17 cellular contexts compared by ENCODE assay signal in the genomic region with DNA sequence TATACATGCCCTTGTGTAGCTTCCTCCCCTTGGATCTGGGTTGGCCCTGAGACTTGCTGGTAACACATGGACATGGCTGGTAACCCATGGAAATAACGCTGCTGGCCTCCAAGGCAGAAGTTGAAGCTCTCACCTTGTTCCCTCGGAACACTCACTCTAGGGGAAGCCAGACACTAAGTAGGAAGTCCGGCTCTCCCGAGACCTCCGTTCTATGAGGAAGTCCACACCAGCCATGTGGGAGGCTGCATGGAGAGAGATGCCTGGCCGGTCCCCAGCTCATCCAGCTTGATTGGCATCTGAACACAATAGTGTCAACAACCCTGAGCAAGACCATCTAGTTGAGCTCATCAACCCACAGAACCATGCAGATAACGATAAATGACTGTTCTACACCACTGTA. TPM values are rescaled to one million over a fixed set of nuclear protein-coding genes. Genes with fewer than 3 reads are reported as not detected.
A peak's percentile ranks its signal among the peaks of the same experiment; 100 is the strongest.
DNase-seq lines count a peak whose midpoint lies in the region; ATAC-seq, FAIRE-seq and TF ChIP-seq lines count a peak whose summit lies in the region.
"Had no signal": no experiment of that assay in that cellular context is flagged by ENCODE, and none has a peak within 500 bp of the region (broad histone marks: within the 10 kb centered on the region; RNA-seq: fewer than 3 reads in every experiment).

No MANE protein-coding gene starts in this region.

- H3K9me3 ChIP-seq in H1 (ENCODE audit: insufficient read depth in 2 of 2, low read depth in 1 of 2, low read length in 1 of 2): no peaks in the 10 kb centered on the region
- no peaks in the 10 kb centered on the region for H3K9me3 ChIP-seq in upper lobe of right lung
- H3K9me3 ChIP-seq: A549, BE2C, Caco-2 had no signal

- no peak overlapping the region for H2BK5ac ChIP-seq in H1 (ENCODE audit: low read depth, low read length)

- no peaks in the 10 kb centered on the region for H3K36me3 Mint-ChIP-seq in activated CD4-positive, alpha-beta T cell treated with anti-CD3 and anti-CD28 coated beads, Interleukin-2, amount 10 ng/mL, durations not matched to agents 24 days and 14 days (ENCODE audit: low read depth)
- H3K36me3 Mint-ChIP-seq: CD8-positive, alpha-beta T cell had no signal

- no peak overlapping the region for H4K8ac ChIP-seq in H1 (ENCODE audit: extremely low read depth, insufficient read depth, low read length)

- intact Hi-C loops in upper lobe of right lung (cut with DNase I): no loop called here
- intact Hi-C loops in activated CD4-positive, alpha-beta T cell treated with anti-CD3 and anti-CD28 coated beads, Interleukin-2, amount 10 ng/mL, durations not matched to agents 24 days and 14 days (cut with micrococcal nuclease): no loop called here

- no peak for TF ChIP-seq EP300 in H1 (IDR thresholded peaks at IDR 0.05; ENCODE audit: borderline replicate concordance in 1 of 2, low read depth in 2 of 2, low read length in 2 of 2)

- H3K36me3 ChIP-seq in H1 (ENCODE audit: control insufficient read depth in 2 of 4, insufficient read depth in 4 of 4, low read length in 3 of 4) (no peaks in the 10 kb centered on the region), upper lobe of right lung (no peaks in the 10 kb centered on the region)
- H3K36me3 ChIP-seq: BE2C had no signal

- H3K27ac ChIP-seq in RWPE1 (no peak overlapping the region), H1 (ENCODE audit: low read depth, low read length) (0 out of 2 replicates have a peak overlapping the region, but pooled peaks have one; percentile 7), upper lobe of right lung (no peak overlapping the region)
- H3K27ac ChIP-seq: A549, C4-2B had no signal

- in situ Hi-C loops in KBM-7 (cut with MboI; ENCODE audit: low pct_unique_long_range_greater_than_20kb, low sequenced_read_pairs): no loop called here

- H2BK120ac ChIP-seq in H1 (replicated peaks; ENCODE audit: low read depth, low read length): no peak overlapping the region

- no peak overlapping the region for H3K23ac ChIP-seq in H1 (ENCODE audit: insufficient read length)

- H4K20me1 ChIP-seq in H1 (replicated peaks in 1 of 2; ENCODE audit: control insufficient read depth in 1 of 2, insufficient read depth in 2 of 2, low read length in 2 of 2): no peaks in the 10 kb centered on the region

- H3K79me1 ChIP-seq in H1 (ENCODE audit: low read depth, low read length): no peaks in the 10 kb centered on the region

- DNase-seq in KBM-7: peak; percentile 9
- DNase-seq in RWPE1 (ENCODE audit: low spot score): peak; percentile 26
- no peak for DNase-seq in H1 (ENCODE audit: low read depth in 1 of 2, low spot score in 2 of 2)
- no peak for DNase-seq in upper lobe of right lung
- no peak for DNase-seq in COLO829 (ENCODE audit: low spot score)
- no peak for DNase-seq in activated CD4-positive, alpha-beta T cell treated with anti-CD3 and anti-CD28 coated beads, Interleukin-2, amount 10 ng/mL, durations not matched to agents 24 days and 14 days
- no peak for DNase-seq in stimulated activated naive CD8-positive, alpha-beta T cell treated with anti-CD3 and anti-CD28 coated beads, Interleukin-15, amount 100 ng/mL, for 72 hours
- DNase-seq: BE2C; Caco-2; CD8-positive, alpha-beta T cell; DMS53; GF-D8 had no signal

- H2AFZ ChIP-seq in H1 (ENCODE audit: low read length): no peak overlapping the region

- no peaks in the 10 kb centered on the region; the same call in none of the 2 replicates for H3K23me2 ChIP-seq in H1 (ENCODE audit: low read depth, low read length)

- TF ChIP-seq CTCF in RWPE1 (conservative IDR thresholded peaks at IDR 0.05; ENCODE audit: low read depth): no peak
- TF ChIP-seq CTCF in H1 (IDR thresholded peaks at IDR 0.05; ENCODE audit: control extremely low read depth in 1 of 3, insufficient read depth in 1 of 3, low read depth in 1 of 3, low read length in 3 of 3): no peak
- TF ChIP-seq CTCF in upper lobe of right lung (IDR thresholded peaks at IDR 0.05): no peak

- no peak overlapping the region for H4K91ac ChIP-seq in H1 (replicated peaks; ENCODE audit: insufficient read length, low read length)

- H3K56ac ChIP-seq in H1 (replicated peaks; ENCODE audit: insufficient read length, low read depth, low read length): no peak overlapping the region

- H3K4me1 ChIP-seq in H1 (replicated peaks in 1 of 4; ENCODE audit: control insufficient read depth in 3 of 4, insufficient read depth in 4 of 4, low read length in 3 of 4) (peaks cover 0 to 7% (median 1%) of the 10 kb centered on the region in 4 experiments; a peak in 4 of 7 replicates), upper lobe of right lung (no peaks in the 10 kb centered on the region)
- H3K4me1 ChIP-seq: A549, BE2C, Caco-2 had no signal

- TF ChIP-seq RAD21 in H1 (IDR thresholded peaks at IDR 0.05 in 1 of 2, conservative IDR thresholded peaks at IDR 0.05 in 1 of 2; ENCODE audit: low read depth in 2 of 2, low read length in 2 of 2): no peak

- no peak overlapping the region for H3K4me2 ChIP-seq in H1 (ENCODE audit: insufficient read depth in 1 of 2, low read depth in 2 of 2, low read length in 2 of 2)
- H3K4me2 ChIP-seq: A549 had no signal

- POLR2A ChIA-PET in RWPE1 (lab: Yijun Ruan, JAX; ENCODE audit: low non-redundant PET) (no interaction called here), H1 (lab: Charles Lee; ENCODE audit: partially characterized antibody) (interaction anchor here (1.3 kb wide), 1 partner anchor 13 kb away, joined by 3 read pairs; no protein-coding TSS in a partner anchor)

- H3K14ac ChIP-seq in H1 (ENCODE audit: insufficient read length): no peak overlapping the region

- 79% methylated on average over 6 of the region's 7 CpGs; no CpG with 5 or more reads in 1 of the 2 experiments for WGBS in H1 (ENCODE audit: extremely low coverage in 1 of 2, insufficient coverage in 1 of 2, insufficient read length in 1 of 2, insufficient replicate concordance in 2 of 2, low coverage in 1 of 2, low lambda C conversion rate in 2 of 2, missing lambda C conversion rate in 1 of 2), 2 experiments

- H3K4me3 ChIP-seq in H1 (ENCODE audit: extremely low read depth in 1 of 4, insufficient read depth in 2 of 4, low read depth in 3 of 4, low read length in 4 of 4) (no peak overlapping the region), upper lobe of right lung (no peak overlapping the region)
- H3K4me3 ChIP-seq: A549 had no signal

- H3K18ac ChIP-seq in H1 (ENCODE audit: extremely low read depth, low read length): no peak overlapping the region

- no peaks in the 10 kb centered on the region for H3K9me3 Mint-ChIP-seq in activated CD4-positive, alpha-beta T cell treated with anti-CD3 and anti-CD28 coated beads, Interleukin-2, amount 10 ng/mL, durations not matched to agents 24 days and 14 days
- no peaks in the 10 kb centered on the region for H3K9me3 Mint-ChIP-seq in stimulated activated naive CD8-positive, alpha-beta T cell treated with anti-CD3 and anti-CD28 coated beads, Interleukin-15, amount 100 ng/mL, for 72 hours
- H3K9me3 Mint-ChIP-seq: CD8-positive, alpha-beta T cell; IgD-negative memory B cell had no signal

- H3K27me3 ChIP-seq in H1 (replicated peaks in 1 of 4; ENCODE audit: control insufficient read depth in 3 of 4, extremely low read depth in 1 of 4, insufficient read depth in 3 of 4, low read length in 3 of 4) (no peaks in the 10 kb centered on the region), upper lobe of right lung (no peaks in the 10 kb centered on the region)
- H3K27me3 ChIP-seq: BE2C had no signal

- no peaks in the 10 kb centered on the region for H3K4me1 Mint-ChIP-seq in activated CD4-positive, alpha-beta T cell treated with anti-CD3 and anti-CD28 coated beads, Interleukin-2, amount 10 ng/mL, durations not matched to agents 24 days and 14 days
- H3K4me1 Mint-ChIP-seq in stimulated activated naive CD8-positive, alpha-beta T cell treated with anti-CD3 and anti-CD28 coated beads, Interleukin-15, amount 100 ng/mL, for 72 hours: no peaks in the 10 kb centered on the region

- no peak overlapping the region for H3K4me3 Mint-ChIP-seq in activated CD4-positive, alpha-beta T cell treated with anti-CD3 and anti-CD28 coated beads, Interleukin-2, amount 10 ng/mL, durations not matched to agents 24 days and 14 days
- H3K4me3 Mint-ChIP-seq in stimulated activated naive CD8-positive, alpha-beta T cell treated with anti-CD3 and anti-CD28 coated beads, Interleukin-15, amount 100 ng/mL, for 72 hours: no peak overlapping the region
- H3K4me3 Mint-ChIP-seq: CD8-positive, alpha-beta T cell; IgD-negative memory B cell had no signal

- no peak for TF ChIP-seq POLR2A in H1 (IDR thresholded peaks at IDR 0.05; ENCODE audit: control extremely low read depth in 1 of 2, low read depth in 2 of 2, low read length in 2 of 2)

- peaks cover 16% of the 10 kb centered on the region for H3K27me3 Mint-ChIP-seq in activated CD4-positive, alpha-beta T cell treated with anti-CD3 and anti-CD28 coated beads, Interleukin-2, amount 10 ng/mL, durations not matched to agents 24 days and 14 days
- peaks cover 27% of the 10 kb centered on the region for H3K27me3 Mint-ChIP-seq in stimulated activated naive CD8-positive, alpha-beta T cell treated with anti-CD3 and anti-CD28 coated beads, Interleukin-15, amount 100 ng/mL, for 72 hours

- no peaks in the 10 kb centered on the region for H3K79me2 ChIP-seq in H1 (ENCODE audit: control insufficient read depth in 1 of 2, insufficient read depth in 2 of 2, low read length in 2 of 2)

- FAIRE-seq in H1 (lab: Jason Lieb, UNC): no peak
- FAIRE-seq: A549, H54 had no signal

- no peak overlapping the region for H2BK12ac ChIP-seq in H1 (ENCODE audit: low read depth, low read length)

- no peak overlapping the region for H2AK5ac ChIP-seq in H1 (ENCODE audit: low read depth, low read length)

- H3K9ac ChIP-seq in H1 (replicated peaks in 1 of 4; ENCODE audit: extremely low read depth in 1 of 4, low read depth in 3 of 4, low read length in 3 of 4): no peak overlapping the region

- no peak overlapping the region for H2BK15ac ChIP-seq in H1 (ENCODE audit: low read length)

- CTCF ChIA-PET in RWPE1 (lab: Yijun Ruan, JAX): interaction anchor here (0.6 kb wide), 2 partner anchors 199 to 550 kb away, joined by 3 to 4 read pairs; no protein-coding TSS in a partner anchor
- CTCF ChIA-PET in H1 (lab: Charles Lee; ENCODE audit: partially characterized antibody): interaction anchor here (1.1 to 2.3 kb wide), 4 partner anchors 10 to 174 kb away, joined by 3 to 7 read pairs (median 3); no protein-coding TSS in a partner anchor

- H3K4ac ChIP-seq in H1 (replicated peaks; ENCODE audit: insufficient read length, low read depth, low read length): no peak overlapping the region

- no peak overlapping the region for H4K5ac ChIP-seq in H1 (ENCODE audit: insufficient read length, low read depth, low read length)

- peak; percentile 32 for ATAC-seq in upper lobe of right lung
- ATAC-seq in stimulated activated naive CD8-positive, alpha-beta T cell treated with anti-CD3 and anti-CD28 coated beads, Interleukin-15, amount 100 ng/mL, for 72 hours: no peak
- ATAC-seq: A549; CD8-positive, alpha-beta T cell; HCT116 had no signal

- H3K27ac Mint-ChIP-seq in activated CD4-positive, alpha-beta T cell treated with anti-CD3 and anti-CD28 coated beads, Interleukin-2, amount 10 ng/mL, durations not matched to agents 24 days and 14 days: no peak overlapping the region
- no peak overlapping the region for H3K27ac Mint-ChIP-seq in stimulated activated naive CD8-positive, alpha-beta T cell treated with anti-CD3 and anti-CD28 coated beads, Interleukin-15, amount 100 ng/mL, for 72 hours
- H3K27ac Mint-ChIP-seq: CD8-positive, alpha-beta T cell had no signal

- H2BK20ac ChIP-seq in H1 (ENCODE audit: low read length): no peak overlapping the region

RNA-seq across cellular contexts. Expression of a gene that starts 39.7 kb away (rescaled TPM):
- 62.4 and 64.8 TPM in 2 replicates for total RNA-seq in H1 (2021; fragmentation: NEBNext Ultra II Directional; extraction: Animal tissue kit (Norgen Biotek cat#: 25700))
- 10.8 and 24.2 TPM in 2 replicates for polyA plus RNA-seq in H1 (2011; rRNA removed)
- 42.6 TPM for polyA plus RNA-seq in H1 (2011; cell fraction: cytosol; rRNA removed)
- polyA plus RNA-seq in H1 (2011; cell fraction: nucleus; rRNA removed): 7.7 TPM
- polyA plus RNA-seq in H1 (2012, experiment 1 of 2): 43.1 to 69.0 TPM (median 49.7 TPM) in 4 replicates
- polyA plus RNA-seq in H1 (2012, experiment 2 of 2): 5.9 TPM
- 65.2 TPM for polyA plus RNA-seq in H1 (2013, experiment 1 of 2)
- 61.3 TPM for polyA plus RNA-seq in H1 (2013, experiment 2 of 2)
- 33.6 and 36.8 TPM in 2 replicates for polyA minus RNA-seq in H1 (2011; rRNA and poly(A)+ RNA removed)
- 22.2 TPM for polyA minus RNA-seq in H1 (2011; cell fraction: cytosol; rRNA and poly(A)+ RNA removed)
- polyA minus RNA-seq in H1 (2011; cell fraction: nucleus; rRNA and poly(A)+ RNA removed): 94.6 TPM
- 10.2 TPM for total RNA-seq in upper lobe of right lung
- total RNA-seq in activated CD4-positive, alpha-beta T cell treated with anti-CD3 and anti-CD28 coated beads, Interleukin-2, amount 10 ng/mL, durations not matched to agents 24 days and 14 days: 76.7 and 77.0 TPM in 2 replicates

Comparison
In these comparisons a context has a peak if more than half of its experiments do, and no peak if none do; other contexts are left out.
1. DNase-seq: peak in KBM-7 (single experiment) and RWPE1 (single experiment); none in H1 (0 of 2), upper lobe of right lung (single experiment), COLO829 (single experiment), activated CD4-positive, alpha-beta T cell treated with anti-CD3 and anti-CD28 coated beads, Interleukin-2, amount 10 ng/mL, durations not matched to agents 24 days and 14 days (single experiment) and stimulated activated naive CD8-positive, alpha-beta T cell treated with anti-CD3 and anti-CD28 coated beads, Interleukin-15, amount 100 ng/mL, for 72 hours (0 of 2).